In the genomic region with DNA sequence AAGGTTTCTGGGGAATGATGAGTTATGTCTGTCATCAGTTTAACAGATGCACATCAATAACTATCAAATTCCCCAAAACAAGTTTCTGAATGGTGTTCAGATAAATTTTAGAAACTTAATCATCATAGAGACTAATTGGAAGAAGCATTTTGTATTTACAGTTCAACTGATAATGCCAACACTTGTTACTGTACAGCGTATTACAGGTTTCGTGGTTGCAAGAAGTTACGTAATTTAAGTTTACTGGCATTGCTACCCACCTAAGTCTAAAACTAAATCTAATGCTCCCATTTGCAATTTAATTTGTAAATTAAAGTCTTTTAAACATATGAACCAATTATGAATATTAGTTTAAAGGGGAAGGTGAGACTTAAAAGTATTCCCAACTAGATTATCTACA, we compare ENCODE assay signal across 13 cellular contexts. TPM values are rescaled to one million over a fixed set of nuclear protein-coding genes. Genes with fewer than 3 reads are reported as not detected.
DNase-seq lines count a peak whose midpoint lies in the region; ATAC-seq, FAIRE-seq and TF ChIP-seq lines count a peak whose summit lies in the region.
"Had no signal": no experiment of that assay in that cellular context is flagged by ENCODE, and none has a peak within 500 bp of the region (broad histone marks: within the 10 kb centered on the region; RNA-seq: fewer than 3 reads in every experiment).

No MANE protein-coding gene starts in this region.

- no peaks in the 10 kb centered on the region for H3K27me3 ChIP-seq in keratinocyte (ENCODE audit: control insufficient read depth, extremely low read depth, insufficient read depth, low read length)
- H3K27me3 ChIP-seq in adrenal gland, result no peaks in the 10 kb centered on the region
- H3K27me3 ChIP-seq: upper lobe of left lung had no signal

- H3K36me3 ChIP-seq in keratinocyte (ENCODE audit: control insufficient read depth in 2 of 2, extremely low read depth in 1 of 2, insufficient read depth in 2 of 2, low read length in 2 of 2), result peaks cover 15 to 54% of the 10 kb centered on the region in 2 experiments
- H3K36me3 ChIP-seq in adrenal gland (replicated peaks in 1 of 2), result peaks cover 0 to 57% of the 10 kb centered on the region in 2 donors

- TF ChIP-seq CTCF in keratinocyte (optimal IDR thresholded peaks at IDR 0.05 in 1 of 3, IDR thresholded peaks at IDR 0.05 in 1 of 3, conservative IDR thresholded peaks at IDR 0.05 in 1 of 3; ENCODE audit: extremely low read depth in 1 of 3, insufficient read depth in 2 of 3, low read length in 3 of 3) (no peak), adrenal gland (IDR thresholded peaks at IDR 0.05) (no peak)

- H2AFZ ChIP-seq in keratinocyte (ENCODE audit: control insufficient read depth, low read length), result no peak overlapping the region

- intact Hi-C loops in adrenal gland (cut with DNase I), result loop anchor here in 1 of 2 donors (10.0 kb wide), 1 partner anchor 111 kb away; no protein-coding TSS in a partner anchor

- ATAC-seq in T-helper 17 cell, result no peak
- ATAC-seq in HG03521 (IDR thresholded peaks at IDR 0.05; ENCODE audit: unreplicated experiment), result no peak

- WGBS in adrenal gland, 4 donors, result 72 to 88% (median 82%) methylated on average over 3 of the region's 3 CpGs

- DNase-seq in AML-193 (lab: John Stamatoyannopoulos, UW) (peak; percentile 21 to 47), GM12891 (ENCODE audit: insufficient read length, low spot score) (no peak), T-helper 17 cell (no peak), keratinocyte (ENCODE audit: low read depth, low spot score) (no peak), NCI-H128 (lab: John Stamatoyannopoulos, UW; ENCODE audit: unreplicated experiment) (no peak), adrenal gland (no peak), NCI-H1417 (lab: John Stamatoyannopoulos, UW) (no peak)
- DNase-seq: DMS79, NCI-H1105, posterior cingulate gyrus, upper lobe of left lung had no signal

- dilution Hi-C loops in keratinocyte (cut with MboI; ENCODE audit: extremely low pct_ligation_motif_present, low sequenced_read_pairs), result no loop called here

- peaks cover 11% of the 10 kb centered on the region for H3K36me3 Mint-ChIP-seq in T-helper 17 cell (ENCODE audit: low read depth)

- peaks cover 56% of the 10 kb centered on the region for H3K79me2 ChIP-seq in keratinocyte (ENCODE audit: control insufficient read depth, insufficient read depth, low read length)

- no peaks in the 10 kb centered on the region for H3K27me3 Mint-ChIP-seq in T-helper 17 cell

- H3K4me1 ChIP-seq in keratinocyte (ENCODE audit: control insufficient read depth, extremely low read depth, insufficient read depth, low read length), result peaks cover 36% of the 10 kb centered on the region
- H3K4me1 ChIP-seq in adrenal gland (replicated peaks in 1 of 2), result peaks cover 12 to 64% of the 10 kb centered on the region in 2 donors

- H3K4me1 Mint-ChIP-seq in T-helper 17 cell, result peaks cover 39% of the 10 kb centered on the region

- FAIRE-seq in GM12891 (lab: Jason Lieb, UNC) (no peak), keratinocyte (lab: Jason Lieb, UNC) (no peak)

- TF ChIP-seq POLR2A in GM12891 (IDR thresholded peaks at IDR 0.05; ENCODE audit: low read depth, low read length) (no peak), adrenal gland (IDR thresholded peaks at IDR 0.05) (no peak)

- H4K20me1 ChIP-seq in keratinocyte (ENCODE audit: control insufficient read depth, extremely low read depth, insufficient read depth, low read length), result peaks cover 28% of the 10 kb centered on the region

- peak overlapping the region; percentile 9 for H3K9ac ChIP-seq in keratinocyte (ENCODE audit: control insufficient read depth, extremely low read depth, insufficient read depth, low read length)

- H3K27ac ChIP-seq in keratinocyte (ENCODE audit: control insufficient read depth, insufficient read depth, low read length) (no peak overlapping the region), adrenal gland (no peak overlapping the region)
- H3K27ac ChIP-seq: epithelial cell of prostate had no signal

- H3K4me3 Mint-ChIP-seq in T-helper 17 cell, result no peak overlapping the region

- peak overlapping the region; percentile 99 for H3K27ac Mint-ChIP-seq in T-helper 17 cell

- H3K9me3 ChIP-seq in T-helper 17 cell (ENCODE audit: control insufficient read depth, low read length, poor library complexity, severe bottlenecking) (no peaks in the 10 kb centered on the region), keratinocyte (ENCODE audit: control insufficient read depth, low read depth, low read length) (no peaks in the 10 kb centered on the region), adrenal gland (replicated peaks in 1 of 3) (no peaks in the 10 kb centered on the region)
- H3K9me3 ChIP-seq: upper lobe of left lung had no signal

- no peaks in the 10 kb centered on the region for H3K9me1 ChIP-seq in keratinocyte (ENCODE audit: control insufficient read depth, extremely low read depth, insufficient read depth, low read length)

- H3K4me3 ChIP-seq in keratinocyte (ENCODE audit: control insufficient read depth in 2 of 3, extremely low read depth in 1 of 3, insufficient read depth in 2 of 3, low read depth in 1 of 3, low read length in 3 of 3) (peak overlapping the region in 1 of 3 experiments; percentile 5), adrenal gland (no peak overlapping the region)

- peak overlapping the region; percentile 100 for H3K4me2 ChIP-seq in keratinocyte (ENCODE audit: control insufficient read depth, extremely low read depth, insufficient read depth, low read depth, low read length)

TF ChIP-seq in GM12891, 5 proteins besides CTCF, POLR2A, EP300 and RAD21:
- TF ChIP-seq POU2F2 (IDR thresholded peaks at IDR 0.05; ENCODE audit: low read depth, low read length) (no peak), POLR2AphosphoS5 (IDR thresholded peaks at IDR 0.05; ENCODE audit: low read depth, low read length) (0 out of 2 replicates have a peak, but pooled peaks have one; percentile 10)

RNA-seq across cellular contexts. Expression of gene SRSF1, which starts 3.0 kb away (rescaled TPM):
- polyA plus RNA-seq in GM12891 (2012; ENCODE audit: low read depth, missing spikeins), result 154 TPM
- 100 to 1,000 TPM in 1 of 2 donors, 10 to 100 TPM in 1; 94.9 to 107 TPM for total RNA-seq in T-helper 17 cell
- 149 to 272 TPM (median 167 TPM) in 3 replicates for polyA plus RNA-seq in keratinocyte
- 213 TPM for polyA plus RNA-seq in keratinocyte (2011; ENCODE audit: low read depth)
- 111 and 149 TPM in 2 replicates for polyA plus RNA-seq in keratinocyte (2011; cell fraction: cytosol; rRNA removed)
- 170 and 203 TPM in 2 replicates for polyA plus RNA-seq in keratinocyte (2011; cell fraction: nucleus; rRNA removed)
- 59.2 and 242 TPM in 2 replicates for polyA plus RNA-seq in keratinocyte (2012; ENCODE audit: low replicate concordance)
- 172 to 282 TPM (median 183 TPM) in 3 replicates for polyA minus RNA-seq in keratinocyte
- 254 TPM for polyA minus RNA-seq in keratinocyte (2011; cell fraction: cytosol; rRNA and poly(A)+ RNA removed)
- 194 and 199 TPM in 2 replicates for polyA minus RNA-seq in keratinocyte (2011; cell fraction: nucleus; rRNA and poly(A)+ RNA removed)
- total RNA-seq in adrenal gland, result 100 to 1,000 TPM; 131 to 236 (median 186) TPM
- polyA plus RNA-seq in adrenal gland, result 100 to 1,000 TPM; 105 to 276 (median 137) TPM

RNA-seq across cellular contexts. Expression of gene VEZF1, which starts 16.0 kb away (rescaled TPM):
- polyA plus RNA-seq in GM12891 (2012; ENCODE audit: low read depth, missing spikeins), result 9.9 TPM
- total RNA-seq in T-helper 17 cell (10 to 100 TPM; 41.7 to 48.7 TPM), adrenal gland (100 to 1,000 TPM in 1 of 8 donors, 10 to 100 TPM in 7; 56.2 to 105 (median 74.1) TPM)
- polyA plus RNA-seq in keratinocyte (13.7 to 25.3 TPM (median 22.8 TPM) in 3 replicates), adrenal gland (10 to 100 TPM; 14.1 to 58.5 (median 23.1) TPM)
- 6.9 TPM for polyA plus RNA-seq in keratinocyte (2011; ENCODE audit: low read depth)
- polyA plus RNA-seq in keratinocyte (2011; cell fraction: cytosol; rRNA removed), result 14.0 and 21.3 TPM in 2 replicates
- 19.0 and 24.6 TPM in 2 replicates for polyA plus RNA-seq in keratinocyte (2011; cell fraction: nucleus; rRNA removed)
- polyA plus RNA-seq in keratinocyte (2012; ENCODE audit: low replicate concordance), result 10.7 and 25.3 TPM in 2 replicates
- 27.9 to 46.1 TPM (median 35.7 TPM) in 3 replicates for polyA minus RNA-seq in keratinocyte
- polyA minus RNA-seq in keratinocyte (2011; cell fraction: cytosol; rRNA and poly(A)+ RNA removed), result 18.4 TPM
- 14.5 and 22.1 TPM in 2 replicates for polyA minus RNA-seq in keratinocyte (2011; cell fraction: nucleus; rRNA and poly(A)+ RNA removed)

RNA-seq across cellular contexts. Expression of gene CUEDC1, which starts 48.8 kb away (rescaled TPM):
- 0.78 TPM for polyA plus RNA-seq in GM12891 (2012; ENCODE audit: low read depth, missing spikeins)
- total RNA-seq in T-helper 17 cell (under 1 TPM; 0.21 to 0.82 TPM), adrenal gland (10 to 100 TPM; 23.9 to 47.3 (median 39.1) TPM)
- polyA plus RNA-seq in keratinocyte (12.9 to 18.7 TPM (median 14.4 TPM) in 3 replicates), adrenal gland (10 to 100 TPM; 19.9 to 45.1 (median 40.1) TPM)
- 3.6 TPM for polyA plus RNA-seq in keratinocyte (2011; ENCODE audit: low read depth)
- 11.2 and 13.6 TPM in 2 replicates for polyA plus RNA-seq in keratinocyte (2011; cell fraction: cytosol; rRNA removed)
- polyA plus RNA-seq in keratinocyte (2011; cell fraction: nucleus; rRNA removed), result 31.3 and 40.1 TPM in 2 replicates
- polyA plus RNA-seq in keratinocyte (2012; ENCODE audit: low replicate concordance), result 6.4 and 19.7 TPM in 2 replicates
- 13.5 to 25.5 TPM (median 14.4 TPM) in 3 replicates for polyA minus RNA-seq in keratinocyte
- 18.4 TPM for polyA minus RNA-seq in keratinocyte (2011; cell fraction: cytosol; rRNA and poly(A)+ RNA removed)
- 13.1 and 14.2 TPM in 2 replicates for polyA minus RNA-seq in keratinocyte (2011; cell fraction: nucleus; rRNA and poly(A)+ RNA removed)

Comparison
In these comparisons a context has a peak if more than half of its experiments do, and no peak if none do; other contexts are left out.
1. DNase-seq: peak in AML-193 (2 of 2); none in GM12891 (single experiment), T-helper 17 cell (0 of 3), keratinocyte (single experiment), NCI-H128 (single experiment), adrenal gland (0 of 7) and NCI-H1417 (0 of 3).
2. RNA of gene CUEDC1, which starts 48.8 kb away (total RNA-seq): 23.9 to 47.3 TPM in adrenal gland; 0.21 to 0.82 TPM in T-helper 17 cell; every median in the first group is over 10 times any median in the second.